Comparison of ENCODE assay signal across 1 cellular context in the genomic region with DNA sequence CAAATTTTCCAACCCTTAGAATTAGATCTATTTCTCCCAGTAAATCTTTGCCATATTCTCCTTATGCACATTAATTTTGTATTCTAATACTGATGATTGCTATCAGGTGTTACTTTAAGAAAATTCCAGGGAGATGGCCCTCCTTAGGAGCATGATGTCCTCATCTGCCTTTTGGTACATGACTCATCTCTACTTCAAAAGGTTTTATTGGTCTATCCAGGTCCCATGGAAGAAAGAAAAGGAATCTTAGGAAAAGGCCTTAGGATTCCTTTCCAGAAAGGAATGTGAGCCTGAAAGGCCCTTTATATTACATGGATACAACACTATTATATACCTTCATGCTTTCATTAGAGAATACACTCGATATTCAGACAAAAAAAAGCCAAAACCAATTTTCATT.
TF ChIP-seq lines count a peak whose summit lies in the region.

No MANE protein-coding gene starts in this region.

TF ChIP-seq in H1, 55 proteins besides CTCF, POLR2A, EP300 and RAD21 (continued from another document):
- TF ChIP-seq ATF2 (IDR thresholded peaks at IDR 0.05; ENCODE audit: low read length) (no peak), TBP (IDR thresholded peaks at IDR 0.05; ENCODE audit: low read depth, low read length) (no peak), RNF2 (IDR thresholded peaks at IDR 0.05; ENCODE audit: borderline replicate concordance, low read depth, low read length, missing control alignments, poor library complexity, severe bottlenecking) (no peak), CEBPB (IDR thresholded peaks at IDR 0.05; ENCODE audit: low read depth, low read length) (no peak), SIRT6 (IDR thresholded peaks at IDR 0.05; ENCODE audit: low read length) (no peak), BACH1 (IDR thresholded peaks at IDR 0.05; ENCODE audit: low read length) (no peak), GABPA (IDR thresholded peaks at IDR 0.05; ENCODE audit: borderline replicate concordance, insufficient read depth, low read length) (no peak), ZNF274 (IDR thresholded peaks at IDR 0.05; ENCODE audit: borderline replicate concordance, extremely low read depth, low read length) (no peak), SIN3A (conservative IDR thresholded peaks at IDR 0.05 in 1 of 2, IDR thresholded peaks at IDR 0.05 in 1 of 2; ENCODE audit: low read depth in 1 of 2, low read length in 2 of 2) (no peak), BCL11A (IDR thresholded peaks at IDR 0.05; ENCODE audit: low read depth in 2 of 2, low read length in 2 of 2) (no peak), CHD2 (IDR thresholded peaks at IDR 0.05; ENCODE audit: low read length) (no peak)
- TF ChIP-seq, protein P1, sequence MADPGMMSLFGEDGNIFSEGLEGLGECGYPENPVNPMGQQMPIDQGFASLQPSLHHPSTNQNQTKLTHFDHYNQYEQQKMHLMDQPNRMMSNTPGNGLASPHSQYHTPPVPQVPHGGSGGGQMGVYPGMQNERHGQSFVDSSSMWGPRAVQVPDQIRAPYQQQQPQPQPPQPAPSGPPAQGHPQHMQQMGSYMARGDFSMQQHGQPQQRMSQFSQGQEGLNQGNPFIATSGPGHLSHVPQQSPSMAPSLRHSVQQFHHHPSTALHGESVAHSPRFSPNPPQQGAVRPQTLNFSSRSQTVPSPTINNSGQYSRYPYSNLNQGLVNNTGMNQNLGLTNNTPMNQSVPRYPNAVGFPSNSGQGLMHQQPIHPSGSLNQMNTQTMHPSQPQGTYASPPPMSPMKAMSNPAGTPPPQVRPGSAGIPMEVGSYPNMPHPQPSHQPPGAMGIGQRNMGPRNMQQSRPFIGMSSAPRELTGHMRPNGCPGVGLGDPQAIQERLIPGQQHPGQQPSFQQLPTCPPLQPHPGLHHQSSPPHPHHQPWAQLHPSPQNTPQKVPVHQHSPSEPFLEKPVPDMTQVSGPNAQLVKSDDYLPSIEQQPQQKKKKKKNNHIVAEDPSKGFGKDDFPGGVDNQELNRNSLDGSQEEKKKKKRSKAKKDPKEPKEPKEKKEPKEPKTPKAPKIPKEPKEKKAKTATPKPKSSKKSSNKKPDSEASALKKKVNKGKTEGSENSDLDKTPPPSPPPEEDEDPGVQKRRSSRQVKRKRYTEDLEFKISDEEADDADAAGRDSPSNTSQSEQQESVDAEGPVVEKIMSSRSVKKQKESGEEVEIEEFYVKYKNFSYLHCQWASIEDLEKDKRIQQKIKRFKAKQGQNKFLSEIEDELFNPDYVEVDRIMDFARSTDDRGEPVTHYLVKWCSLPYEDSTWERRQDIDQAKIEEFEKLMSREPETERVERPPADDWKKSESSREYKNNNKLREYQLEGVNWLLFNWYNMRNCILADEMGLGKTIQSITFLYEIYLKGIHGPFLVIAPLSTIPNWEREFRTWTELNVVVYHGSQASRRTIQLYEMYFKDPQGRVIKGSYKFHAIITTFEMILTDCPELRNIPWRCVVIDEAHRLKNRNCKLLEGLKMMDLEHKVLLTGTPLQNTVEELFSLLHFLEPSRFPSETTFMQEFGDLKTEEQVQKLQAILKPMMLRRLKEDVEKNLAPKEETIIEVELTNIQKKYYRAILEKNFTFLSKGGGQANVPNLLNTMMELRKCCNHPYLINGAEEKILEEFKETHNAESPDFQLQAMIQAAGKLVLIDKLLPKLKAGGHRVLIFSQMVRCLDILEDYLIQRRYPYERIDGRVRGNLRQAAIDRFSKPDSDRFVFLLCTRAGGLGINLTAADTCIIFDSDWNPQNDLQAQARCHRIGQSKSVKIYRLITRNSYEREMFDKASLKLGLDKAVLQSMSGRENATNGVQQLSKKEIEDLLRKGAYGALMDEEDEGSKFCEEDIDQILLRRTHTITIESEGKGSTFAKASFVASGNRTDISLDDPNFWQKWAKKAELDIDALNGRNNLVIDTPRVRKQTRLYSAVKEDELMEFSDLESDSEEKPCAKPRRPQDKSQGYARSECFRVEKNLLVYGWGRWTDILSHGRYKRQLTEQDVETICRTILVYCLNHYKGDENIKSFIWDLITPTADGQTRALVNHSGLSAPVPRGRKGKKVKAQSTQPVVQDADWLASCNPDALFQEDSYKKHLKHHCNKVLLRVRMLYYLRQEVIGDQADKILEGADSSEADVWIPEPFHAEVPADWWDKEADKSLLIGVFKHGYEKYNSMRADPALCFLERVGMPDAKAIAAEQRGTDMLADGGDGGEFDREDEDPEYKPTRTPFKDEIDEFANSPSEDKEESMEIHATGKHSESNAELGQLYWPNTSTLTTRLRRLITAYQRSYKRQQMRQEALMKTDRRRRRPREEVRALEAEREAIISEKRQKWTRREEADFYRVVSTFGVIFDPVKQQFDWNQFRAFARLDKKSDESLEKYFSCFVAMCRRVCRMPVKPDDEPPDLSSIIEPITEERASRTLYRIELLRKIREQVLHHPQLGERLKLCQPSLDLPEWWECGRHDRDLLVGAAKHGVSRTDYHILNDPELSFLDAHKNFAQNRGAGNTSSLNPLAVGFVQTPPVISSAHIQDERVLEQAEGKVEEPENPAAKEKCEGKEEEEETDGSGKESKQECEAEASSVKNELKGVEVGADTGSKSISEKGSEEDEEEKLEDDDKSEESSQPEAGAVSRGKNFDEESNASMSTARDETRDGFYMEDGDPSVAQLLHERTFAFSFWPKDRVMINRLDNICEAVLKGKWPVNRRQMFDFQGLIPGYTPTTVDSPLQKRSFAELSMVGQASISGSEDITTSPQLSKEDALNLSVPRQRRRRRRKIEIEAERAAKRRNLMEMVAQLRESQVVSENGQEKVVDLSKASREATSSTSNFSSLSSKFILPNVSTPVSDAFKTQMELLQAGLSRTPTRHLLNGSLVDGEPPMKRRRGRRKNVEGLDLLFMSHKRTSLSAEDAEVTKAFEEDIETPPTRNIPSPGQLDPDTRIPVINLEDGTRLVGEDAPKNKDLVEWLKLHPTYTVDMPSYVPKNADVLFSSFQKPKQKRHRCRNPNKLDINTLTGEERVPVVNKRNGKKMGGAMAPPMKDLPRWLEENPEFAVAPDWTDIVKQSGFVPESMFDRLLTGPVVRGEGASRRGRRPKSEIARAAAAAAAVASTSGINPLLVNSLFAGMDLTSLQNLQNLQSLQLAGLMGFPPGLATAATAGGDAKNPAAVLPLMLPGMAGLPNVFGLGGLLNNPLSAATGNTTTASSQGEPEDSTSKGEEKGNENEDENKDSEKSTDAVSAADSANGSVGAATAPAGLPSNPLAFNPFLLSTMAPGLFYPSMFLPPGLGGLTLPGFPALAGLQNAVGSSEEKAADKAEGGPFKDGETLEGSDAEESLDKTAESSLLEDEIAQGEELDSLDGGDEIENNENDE (IDR thresholded peaks at IDR 0.05; ENCODE audit: insufficient replicate concordance, low read length) = no peak
